In genomic region chr18:22637787-22638186, GRCh38 we compare ENCODE assay signal across 15 cellular contexts.
A peak's percentile ranks its signal among the peaks of the same experiment; 100 is the strongest.
DNase-seq lines count a peak whose midpoint lies in the region; ATAC-seq and TF ChIP-seq lines count a peak whose summit lies in the region.
"Had no signal": no experiment of that assay in that cellular context is flagged by ENCODE, and none has a peak within 500 bp of the region (broad histone marks: within the 10 kb centered on the region; RNA-seq: fewer than 3 reads in every experiment).

No MANE protein-coding gene starts in this region.

- TF ChIP-seq CTCF in AG04449 (IDR thresholded peaks at IDR 0.05; ENCODE audit: insufficient read depth, low read length, missing control alignments) (no peak), brain microvascular endothelial cell (IDR thresholded peaks at IDR 0.05; ENCODE audit: low read depth, low read length, missing control alignments) (no peak), kidney epithelial cell (IDR thresholded peaks at IDR 0.05; ENCODE audit: insufficient read depth, low read length, poor library complexity, severe bottlenecking) (no peak), GM20000 (IDR thresholded peaks at IDR 0.05; ENCODE audit: extremely low read depth, missing control alignments) (no peak)

- H3K4me1 Mint-ChIP-seq in natural killer cell treated with Interleukin-12 subunit alpha and Interleukin-12 subunit beta and Interleukin-15 and Interleukin-18, amount 100 ng/mL, for 72 hours (ENCODE audit: low read depth in 2 of 2) = no peaks in the 10 kb centered on the region
- H3K4me1 Mint-ChIP-seq: immature natural killer cell had no signal

- ATAC-seq in GM18858 (IDR thresholded peaks at IDR 0.05; ENCODE audit: unreplicated experiment) (no peak), GM18505 (IDR thresholded peaks at IDR 0.05; ENCODE audit: unreplicated experiment) (no peak)
- ATAC-seq in natural killer cell treated with Interleukin-12 subunit alpha and Interleukin-12 subunit beta and Interleukin-15 and Interleukin-18, amount 100 ng/mL, for 72 hours = no peak
- ATAC-seq: foreskin keratinocyte, WTC11 had no signal

- peaks cover 19 to 44% of the 10 kb centered on the region in 2 donors for H3K27me3 Mint-ChIP-seq in natural killer cell treated with Interleukin-12 subunit alpha and Interleukin-12 subunit beta and Interleukin-15 and Interleukin-18, amount 100 ng/mL, for 72 hours

- peak; percentile 7 for DNase-seq in AG04449 (ENCODE audit: low read depth, low spot score)
- DNase-seq in HS-27A (ENCODE audit: low read depth) = peak; percentile 49
- DNase-seq in brain microvascular endothelial cell = peak; percentile 87
- DNase-seq in kidney epithelial cell (ENCODE audit: low read depth) = peak; percentile 16
- no peak for DNase-seq in GM20000 (ENCODE audit: low spot score)
- DNase-seq in natural killer cell treated with Interleukin-12 subunit alpha and Interleukin-12 subunit beta and Interleukin-15 and Interleukin-18, amount 100 ng/mL, for 72 hours (ENCODE audit: low spot score) = no peak
- DNase-seq: activated naive CD4-positive, alpha-beta T cell treated with anti-CD3 and anti-CD28 coated beads, Interleukin-2, amount 50 U/mL, for 16 hours; DND-41; H9; immature natural killer cell had no signal

- H3K27me3 ChIP-seq in brain microvascular endothelial cell (replicated peaks) (no peaks in the 10 kb centered on the region), kidney epithelial cell (ENCODE audit: control insufficient read depth, insufficient read depth, low read length) (no peaks in the 10 kb centered on the region)

- H3K27ac ChIP-seq in brain microvascular endothelial cell = peak overlapping the region; percentile 98
- H3K27ac ChIP-seq: coronary artery, foreskin keratinocyte had no signal

- in situ Hi-C loops in brain microvascular endothelial cell (cut with HindIII; ENCODE audit: low pct_ligation_motif_present, low sequenced_read_pairs) = no loop called here

- peaks cover 3% of the 10 kb centered on the region for H3K9me3 Mint-ChIP-seq in natural killer cell treated with Interleukin-12 subunit alpha and Interleukin-12 subunit beta and Interleukin-15 and Interleukin-18, amount 100 ng/mL, for 72 hours

- H3K4me3 ChIP-seq in AG04449 (ENCODE audit: low read depth, low read length) (no peak overlapping the region), brain microvascular endothelial cell (ENCODE audit: low read depth, low read length) (no peak overlapping the region), kidney epithelial cell (ENCODE audit: low read depth, low read length) (no peak overlapping the region)
- H3K4me3 ChIP-seq: coronary artery had no signal

- POLR2A ChIA-PET in AG04449 (lab: Yijun Ruan, JAX) = no interaction called here

- H3K4me3 Mint-ChIP-seq in natural killer cell treated with Interleukin-12 subunit alpha and Interleukin-12 subunit beta and Interleukin-15 and Interleukin-18, amount 100 ng/mL, for 72 hours = no peak overlapping the region
- H3K4me3 Mint-ChIP-seq: H9, immature natural killer cell, WTC11 had no signal

- H3K36me3 Mint-ChIP-seq in natural killer cell treated with Interleukin-12 subunit alpha and Interleukin-12 subunit beta and Interleukin-15 and Interleukin-18, amount 100 ng/mL, for 72 hours = peaks cover 6% of the 10 kb centered on the region
- H3K36me3 Mint-ChIP-seq: immature natural killer cell, WTC11 had no signal

- TF ChIP-seq POLR2A in GM18505 (IDR thresholded peaks at IDR 0.05; ENCODE audit: borderline replicate concordance, extremely low read depth, insufficient read depth, insufficient read length) = no peak

- H3K27ac Mint-ChIP-seq in natural killer cell treated with Interleukin-12 subunit alpha and Interleukin-12 subunit beta and Interleukin-15 and Interleukin-18, amount 100 ng/mL, for 72 hours = no peak overlapping the region
- H3K27ac Mint-ChIP-seq: H9, immature natural killer cell, WTC11 had no signal

- CTCF ChIA-PET in AG04449 (lab: Yijun Ruan, JAX) = no interaction called here

- H3K36me3 ChIP-seq in brain microvascular endothelial cell (replicated peaks) (no peaks in the 10 kb centered on the region), kidney epithelial cell (ENCODE audit: control insufficient read depth, insufficient read depth, low read length) (no peaks in the 10 kb centered on the region)

Comparison
In these comparisons a context has a peak if more than half of its experiments do, and no peak if none do; other contexts are left out.
1. DNase-seq: peak in AG04449 (single experiment), HS-27A (single experiment), brain microvascular endothelial cell (single experiment) and kidney epithelial cell (single experiment); none in GM20000 (single experiment) and natural killer cell treated with Interleukin-12 subunit alpha and Interleukin-12 subunit beta and Interleukin-15 and Interleukin-18, amount 100 ng/mL, for 72 hours (single experiment).